In genomic region chr5:44809215-44809955, GRCh38 we compare ENCODE assay signal across 8 cellular contexts. TPM values are rescaled to one million over a fixed set of nuclear protein-coding genes. Genes with fewer than 3 reads are reported as not detected.
DNase-seq lines count a peak whose midpoint lies in the region; ATAC-seq and TF ChIP-seq lines count a peak whose summit lies in the region.

No MANE protein-coding gene starts in this region.

- under 1% methylated on average over 45 of the region's 45 CpGs for WGBS in prostate gland

- ATAC-seq in GM21786 (IDR thresholded peaks at IDR 0.05; ENCODE audit: unreplicated experiment), result peak; percentile 32
- peak; percentile 48 to 68 for ATAC-seq in left cardiac atrium

- H3K9ac ChIP-seq in adipocyte (ENCODE audit: low read length), result peak overlapping the region; percentile 91

- peaks cover 33% of the 10 kb centered on the region for H3K36me3 ChIP-seq in adipocyte (ENCODE audit: control insufficient read depth, insufficient read depth, low read length, severe bottlenecking)
- peaks cover 0 to 3% of the 10 kb centered on the region in 2 donors for H3K36me3 ChIP-seq in prostate gland
- peaks cover 0 to 18% of the 10 kb centered on the region in 2 donors for H3K36me3 ChIP-seq in vagina

- DNase-seq in ELF-1 (ENCODE audit: low read depth, low spot score) (peak; percentile 73), KG1 (lab: John Stamatoyannopoulos, UW) (peak; percentile 0), SHP77 treated with DMSO at 0.1 percent for 48 hours (lab: John Stamatoyannopoulos, UW) (peak; percentile 64), adipocyte (ENCODE audit: low read depth) (peak; percentile 75), left cardiac atrium (peak; percentile 29), prostate gland (ENCODE audit: low spot score) (peak; percentile 11), vagina (ENCODE audit: extremely low spot score in 2 of 2) (peak in 1 of 2 donors; percentile 88)

- H3K4me3 ChIP-seq in adipocyte (ENCODE audit: low read length) (peak overlapping the region; percentile 93), prostate gland (peak overlapping the region; percentile 77 to 80), vagina (peak overlapping the region; percentile 82 to 99)

- H3K27ac ChIP-seq in prostate gland, result peak overlapping the region; percentile 80 to 81
- H3K27ac ChIP-seq in vagina, result peak overlapping the region; percentile 83

- intact Hi-C loops in left cardiac atrium (cut with DNase I), result no loop called here
- intact Hi-C loops in prostate gland (cut with DNase I), result loop anchor here (5.0 kb wide), 1 partner anchor 1497 kb away; the partner anchor contains the start of gene HMGCS1
- intact Hi-C loops in vagina (cut with DNase I), result no loop called here

- no peak for TF ChIP-seq CTCF in prostate gland (IDR thresholded peaks at IDR 0.05)
- no peak for TF ChIP-seq CTCF in vagina (IDR thresholded peaks at IDR 0.05)

- H3K27me3 ChIP-seq in adipocyte (replicated peaks; ENCODE audit: control insufficient read depth, insufficient read depth, low read length), result no peaks in the 10 kb centered on the region
- H3K27me3 ChIP-seq in prostate gland (replicated peaks; ENCODE audit: insufficient read depth), result no peaks in the 10 kb centered on the region
- no peaks in the 10 kb centered on the region for H3K27me3 ChIP-seq in vagina

- H3K4me1 ChIP-seq in adipocyte (ENCODE audit: control insufficient read depth, insufficient read depth, low read length) (peaks cover 25% of the 10 kb centered on the region), prostate gland (replicated peaks) (no peaks in the 10 kb centered on the region), vagina (peaks cover 36% of the 10 kb centered on the region)

- no peaks in the 10 kb centered on the region for H3K9me3 ChIP-seq in adipocyte (ENCODE audit: control insufficient read depth, low read length)
- H3K9me3 ChIP-seq in prostate gland, result no peaks in the 10 kb centered on the region
- H3K9me3 ChIP-seq in vagina, result no peaks in the 10 kb centered on the region

- TF ChIP-seq POLR2A in prostate gland (IDR thresholded peaks at IDR 0.05) (no peak), vagina (IDR thresholded peaks at IDR 0.05) (no peak)

RNA-seq across cellular contexts. Expression of gene MRPS30, which starts 0.6 kb away (rescaled TPM):
- total RNA-seq in left cardiac atrium (10 to 100 TPM; 53.8 to 64.0 TPM), prostate gland (10 to 100 TPM; 77.7 to 78.0 TPM), vagina (72.2 TPM)
